Comparison of ENCODE assay signal across 6 cellular contexts in genomic region chr9:128190516-128191405, GRCh38. TPM values are rescaled to one million over a fixed set of nuclear protein-coding genes. Genes with fewer than 3 reads are reported as not detected.
DNase-seq lines count a peak whose midpoint lies in the region; ATAC-seq, FAIRE-seq and TF ChIP-seq lines count a peak whose summit lies in the region.

No MANE protein-coding gene starts in this region.

- in situ Hi-C loops in HAP-1 (cut with MboI; ENCODE audit: low sequenced_read_pairs) = no loop called here

- WGBS in A549 (ENCODE audit: missing lambda C conversion rate) = 31% methylated on average over 23 of the region's 32 CpGs

- H3K27me3 Mint-ChIP-seq in activated naive CD8-positive, alpha-beta T cell treated with anti-CD3 and anti-CD28 coated beads, Interleukin-2, amount 50 U/mL, for 24 hours = peaks cover 4% of the 10 kb centered on the region

- FAIRE-seq in A549 (lab: Jason Lieb, UNC) = no peak

- peaks cover 17% of the 10 kb centered on the region for H3K4me1 ChIP-seq in A549
- peaks cover 9% of the 10 kb centered on the region for H3K4me1 ChIP-seq in HAP-1

- peak overlapping the region; percentile 90 for H3K27ac Mint-ChIP-seq in activated naive CD8-positive, alpha-beta T cell treated with anti-CD3 and anti-CD28 coated beads, Interleukin-2, amount 50 U/mL, for 24 hours

- H3K4me3 ChIP-seq in A549 = peak overlapping the region; percentile 86
- peak overlapping the region; percentile 75 for H3K4me3 ChIP-seq in HAP-1

- TF ChIP-seq EP300 in A549 (IDR thresholded peaks at IDR 0.05) = no peak

- peak; percentile 1 to 41; a peak in 4 of 6 replicates for ATAC-seq in A549
- ATAC-seq in activated naive CD8-positive, alpha-beta T cell treated with anti-CD3 and anti-CD28 coated beads, Interleukin-2, amount 50 U/mL, for 24 hours = peak; percentile 50

- H3K9me3 ChIP-seq in A549 = no peaks in the 10 kb centered on the region
- H3K9me3 ChIP-seq in HAP-1 = no peaks in the 10 kb centered on the region

- peaks cover 30% of the 10 kb centered on the region for H3K36me3 ChIP-seq in HAP-1 (replicated peaks)

- TF ChIP-seq CTCF in A549 (IDR thresholded peaks at IDR 0.05) = no peak

- no peaks in the 10 kb centered on the region for H3K27me3 ChIP-seq in HAP-1 (ENCODE audit: low read depth)

- POLR2A ChIA-PET in A549 (lab: Yijun Ruan, JAX) = interaction anchor here (0.9 to 1.6 kb wide), 2 partner anchors 62 to 151 kb away, joined by 3 read pairs; no protein-coding TSS in a partner anchor

- CTCF ChIA-PET in A549 (lab: Yijun Ruan, JAX) = interaction anchor here (0.7 to 2.8 kb wide), 23 partner anchors 9 to 406 kb away, joined by 3 to 41 read pairs (median 3); partner anchors contain the start of gene DNM1

- no peak for DNase-seq in A549 (ENCODE audit: low read depth in 1 of 2, low spot score in 1 of 2)
- DNase-seq in HAP-1 (ENCODE audit: low spot score in 2 of 2) = peak in 1 of 2 experiments; percentile 26
- no peak for DNase-seq in activated naive CD8-positive, alpha-beta T cell treated with anti-CD3 and anti-CD28 coated beads, Interleukin-2, amount 50 U/mL, for 24 hours
- peak; percentile 31 for DNase-seq in midbrain (lab: John Stamatoyannopoulos, UW)
- no peak for DNase-seq in HCEC 1CT
- DNase-seq in kidney tubule cell (ENCODE audit: low spot score) = no peak

- H3K9me3 Mint-ChIP-seq in activated naive CD8-positive, alpha-beta T cell treated with anti-CD3 and anti-CD28 coated beads, Interleukin-2, amount 50 U/mL, for 24 hours = no peaks in the 10 kb centered on the region

- TF ChIP-seq POLR2A in A549 (IDR thresholded peaks at IDR 0.05; ENCODE audit: low read length) = no peak

- peak overlapping the region; percentile 94 for H3K4me2 ChIP-seq in A549

- peaks cover 16% of the 10 kb centered on the region for H3K36me3 Mint-ChIP-seq in activated naive CD8-positive, alpha-beta T cell treated with anti-CD3 and anti-CD28 coated beads, Interleukin-2, amount 50 U/mL, for 24 hours (ENCODE audit: low read depth)

- peaks cover 42% of the 10 kb centered on the region for H3K4me1 Mint-ChIP-seq in activated naive CD8-positive, alpha-beta T cell treated with anti-CD3 and anti-CD28 coated beads, Interleukin-2, amount 50 U/mL, for 24 hours

- peak overlapping the region; percentile 98 to 99 for H3K27ac ChIP-seq in A549

- H3K4me3 Mint-ChIP-seq in activated naive CD8-positive, alpha-beta T cell treated with anti-CD3 and anti-CD28 coated beads, Interleukin-2, amount 50 U/mL, for 24 hours = peak overlapping the region; percentile 94

- no peak for TF ChIP-seq RAD21 in A549 (conservative IDR thresholded peaks at IDR 0.05 in 1 of 2, IDR thresholded peaks at IDR 0.05 in 1 of 2)

TF ChIP-seq in A549, 52 proteins besides CTCF, POLR2A, EP300 and RAD21:
- TF ChIP-seq FOSL2 (IDR thresholded peaks at IDR 0.05) (no peak), FOSL2 (CRISPR knock-in tag; IDR thresholded peaks at IDR 0.05) (no peak), HES2 (IDR thresholded peaks at IDR 0.05) (no peak), NR3C1 (IDR thresholded peaks at IDR 0.05) (no peak), RARB (CRISPR knock-in tag; IDR thresholded peaks at IDR 0.05) (no peak), BHLHE40 (IDR thresholded peaks at IDR 0.05; ENCODE audit: low read depth, low read length) (no peak), CHD4 (IDR thresholded peaks at IDR 0.05; ENCODE audit: borderline replicate concordance) (no peak), ATOH8 (CRISPR knock-in tag; IDR thresholded peaks at IDR 0.05; ENCODE audit: low read depth) (no peak), HEYL (CRISPR knock-in tag; IDR thresholded peaks at IDR 0.05) (no peak), MAZ (IDR thresholded peaks at IDR 0.05; ENCODE audit: borderline replicate concordance, low read depth, low read length) (no peak), EHF (CRISPR knock-in tag; IDR thresholded peaks at IDR 0.05) (no peak), ZNF302 (CRISPR knock-in tag; IDR thresholded peaks at IDR 0.05) (no peak), FOSB (CRISPR knock-in tag; IDR thresholded peaks at IDR 0.05) (no peak)
- TF ChIP-seq, protein P1, sequence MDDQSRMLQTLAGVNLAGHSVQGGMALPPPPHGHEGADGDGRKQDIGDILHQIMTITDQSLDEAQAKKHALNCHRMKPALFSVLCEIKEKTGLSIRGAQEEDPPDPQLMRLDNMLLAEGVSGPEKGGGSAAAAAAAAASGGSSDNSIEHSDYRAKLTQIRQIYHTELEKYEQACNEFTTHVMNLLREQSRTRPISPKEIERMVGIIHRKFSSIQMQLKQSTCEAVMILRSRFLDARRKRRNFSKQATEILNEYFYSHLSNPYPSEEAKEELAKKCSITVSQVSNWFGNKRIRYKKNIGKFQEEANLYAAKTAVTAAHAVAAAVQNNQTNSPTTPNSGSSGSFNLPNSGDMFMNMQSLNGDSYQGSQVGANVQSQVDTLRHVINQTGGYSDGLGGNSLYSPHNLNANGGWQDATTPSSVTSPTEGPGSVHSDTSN (IDR thresholded peaks at IDR 0.05) = no peak; the same call in 1 of the 2 replicates

RNA-seq across cellular contexts. Expression of gene CIZ1, which starts 0.6 kb away (rescaled TPM):
- polyA plus RNA-seq in A549 (2011; rRNA removed) = 39.2 and 50.3 TPM in 2 replicates
- polyA plus RNA-seq in A549 (2012; cell fraction: cytosol; rRNA removed) = 40.3 and 49.3 TPM in 2 replicates
- polyA plus RNA-seq in A549 (2012; cell fraction: nucleus; rRNA removed) = 87.4 and 112 TPM in 2 replicates
- 83.0 to 93.6 TPM (median 92.5 TPM) in 3 replicates for polyA plus RNA-seq in A549 (2017; fragmentation: RNase III; extraction: RNeasy Plus Mini Kit Qiagen cat#74134 plus additional on column Dnase treatment)
- 47.2 and 76.6 TPM in 2 replicates for polyA minus RNA-seq in A549 (2011; rRNA and poly(A)+ RNA removed)

RNA-seq across cellular contexts. Expression of gene DNM1, which starts 12.4 kb away (rescaled TPM):
- polyA plus RNA-seq in A549 (2011; rRNA removed) (60.2 and 70.7 TPM in 2 replicates), A549 (2017; fragmentation: RNase III; extraction: RNeasy Plus Mini Kit Qiagen cat#74134 plus additional on column Dnase treatment) (99.8 to 139 TPM (median 136 TPM) in 3 replicates)
- polyA plus RNA-seq in A549 (2012; cell fraction: cytosol; rRNA removed) = 65.9 and 77.9 TPM in 2 replicates
- polyA plus RNA-seq in A549 (2012; cell fraction: nucleus; rRNA removed) = 394 and 431 TPM in 2 replicates
- 198 and 226 TPM in 2 replicates for polyA minus RNA-seq in A549 (2011; rRNA and poly(A)+ RNA removed)

RNA-seq across cellular contexts. Expression of gene BBLN, which starts 30.7 kb away (rescaled TPM):
- polyA plus RNA-seq in A549 (2011; rRNA removed) = 23.0 and 23.8 TPM in 2 replicates
- polyA plus RNA-seq in A549 (2012; cell fraction: cytosol; rRNA removed) = 39.6 and 58.1 TPM in 2 replicates
- polyA plus RNA-seq in A549 (2012; cell fraction: nucleus; rRNA removed) = 36.5 and 39.0 TPM in 2 replicates
- polyA plus RNA-seq in A549 (2017; fragmentation: RNase III; extraction: RNeasy Plus Mini Kit Qiagen cat#74134 plus additional on column Dnase treatment) = 23.3 to 28.1 TPM (median 26.0 TPM) in 3 replicates
- polyA minus RNA-seq in A549 (2011; rRNA and poly(A)+ RNA removed) = 8.4 and 8.9 TPM in 2 replicates

RNA-seq across cellular contexts. Expression of gene LCN2, which starts 41.5 kb away (rescaled TPM):
- polyA plus RNA-seq in A549 (2011; rRNA removed) (11.9 and 18.1 TPM in 2 replicates), A549 (2017; fragmentation: RNase III; extraction: RNeasy Plus Mini Kit Qiagen cat#74134 plus additional on column Dnase treatment) (2.3 to 3.0 TPM (median 2.6 TPM) in 3 replicates)
- 0.89 and 0.93 TPM in 2 replicates for polyA plus RNA-seq in A549 (2012; cell fraction: cytosol; rRNA removed)
- 0.55 and 1.0 TPM in 2 replicates for polyA plus RNA-seq in A549 (2012; cell fraction: nucleus; rRNA removed)
- 5.7 and 7.4 TPM in 2 replicates for polyA minus RNA-seq in A549 (2011; rRNA and poly(A)+ RNA removed)
